9 cellular contexts compared by ENCODE assay signal in genomic region chr18:51537487-51537886, GRCh38.
DNase-seq lines count a peak whose midpoint lies in the region; ATAC-seq and TF ChIP-seq lines count a peak whose summit lies in the region.
"Had no signal": no experiment of that assay in that cellular context is flagged by ENCODE, and none has a peak within 500 bp of the region (broad histone marks: within the 10 kb centered on the region; RNA-seq: fewer than 3 reads in every experiment).

No MANE protein-coding gene starts in this region.

- intact Hi-C loops in dorsolateral prefrontal cortex (cut with DNase I): loop anchor here (2.0 to 10.0 kb wide), 7 partner anchors 143 to 433 kb away; no protein-coding TSS in a partner anchor

- H3K27me3 Mint-ChIP-seq in natural killer cell treated with Interleukin-12 subunit alpha and Interleukin-12 subunit beta and Interleukin-15 and Interleukin-18, amount 100 ng/mL, for 72 hours: peaks cover 15 to 17% of the 10 kb centered on the region in 2 donors

- no peaks in the 10 kb centered on the region for H3K27me3 ChIP-seq in dorsolateral prefrontal cortex

- peak in 54 of 56 donors; percentile 24 to 84 (median 60) for TF ChIP-seq CTCF in dorsolateral prefrontal cortex (IDR thresholded peaks at IDR 0.05 in 54 of 56, conservative IDR thresholded peaks at IDR 0.05 in 2 of 56; ENCODE audit: low read depth in 1 of 56, partially characterized antibody in 56 of 56)

- H3K27ac ChIP-seq in dorsolateral prefrontal cortex: no peak overlapping the region

- H3K4me3 ChIP-seq in dorsolateral prefrontal cortex: peak overlapping the region in 2 of 59 donors; percentile 14 to 17

- no peaks in the 10 kb centered on the region for H3K36me3 Mint-ChIP-seq in natural killer cell treated with Interleukin-12 subunit alpha and Interleukin-12 subunit beta and Interleukin-15 and Interleukin-18, amount 100 ng/mL, for 72 hours
- H3K36me3 Mint-ChIP-seq: stimulated activated naive B cell treated with anti-CD40 and anti-IgM and Interleukin-4, amounts not matched to agents 10 μg/mL and 1 μg/mL and 100 μg/mL, for 72 hours had no signal

- H3K4me3 Mint-ChIP-seq in natural killer cell treated with Interleukin-12 subunit alpha and Interleukin-12 subunit beta and Interleukin-15 and Interleukin-18, amount 100 ng/mL, for 72 hours: no peak overlapping the region
- H3K4me3 Mint-ChIP-seq: stimulated activated naive B cell treated with anti-CD40 and anti-IgM and Interleukin-4, amounts not matched to agents 10 μg/mL and 1 μg/mL and 100 μg/mL, for 72 hours had no signal

- ATAC-seq in GM18867 (IDR thresholded peaks at IDR 0.05; ENCODE audit: unreplicated experiment) (peak; percentile 97), HG02973 (IDR thresholded peaks at IDR 0.05; ENCODE audit: unreplicated experiment) (peak; percentile 78)
- ATAC-seq in natural killer cell treated with Interleukin-12 subunit alpha and Interleukin-12 subunit beta and Interleukin-15 and Interleukin-18, amount 100 ng/mL, for 72 hours: peak; percentile 81 to 84

- peaks cover 3% of the 10 kb centered on the region for H3K9me3 Mint-ChIP-seq in natural killer cell treated with Interleukin-12 subunit alpha and Interleukin-12 subunit beta and Interleukin-15 and Interleukin-18, amount 100 ng/mL, for 72 hours

- peaks cover 5 to 6% of the 10 kb centered on the region in 2 donors for H3K4me1 Mint-ChIP-seq in natural killer cell treated with Interleukin-12 subunit alpha and Interleukin-12 subunit beta and Interleukin-15 and Interleukin-18, amount 100 ng/mL, for 72 hours (ENCODE audit: low read depth in 2 of 2)
- H3K4me1 Mint-ChIP-seq: stimulated activated naive B cell treated with anti-CD40 and anti-IgM and Interleukin-4, amounts not matched to agents 10 μg/mL and 1 μg/mL and 100 μg/mL, for 72 hours had no signal

- DNase-seq in NCI-H524 treated with DMSO at 0.1 percent for 48 hours (lab: John Stamatoyannopoulos, UW) (peak; percentile 28), dorsolateral prefrontal cortex (peak in 9 of 10 donors; percentile 46 to 77 (median 63)), GM19238 (ENCODE audit: insufficient read length, low spot score) (no peak), mesenteric fat pad (ENCODE audit: low spot score) (no peak), NCI-H345 (lab: John Stamatoyannopoulos, UW) (no peak)
- no peak for DNase-seq in natural killer cell treated with Interleukin-12 subunit alpha and Interleukin-12 subunit beta and Interleukin-15 and Interleukin-18, amount 100 ng/mL, for 72 hours (ENCODE audit: low spot score)
- DNase-seq: stimulated activated naive B cell treated with anti-CD40 and anti-IgM and Interleukin-4, amounts not matched to agents 10 μg/mL and 1 μg/mL and 100 μg/mL, for 72 hours had no signal

- no peak overlapping the region for H3K27ac Mint-ChIP-seq in natural killer cell treated with Interleukin-12 subunit alpha and Interleukin-12 subunit beta and Interleukin-15 and Interleukin-18, amount 100 ng/mL, for 72 hours
- H3K27ac Mint-ChIP-seq: stimulated activated naive B cell treated with anti-CD40 and anti-IgM and Interleukin-4, amounts not matched to agents 10 μg/mL and 1 μg/mL and 100 μg/mL, for 72 hours had no signal

Comparison
In these comparisons a context has a peak if more than half of its experiments do, and no peak if none do; other contexts are left out.
1. DNase-seq: peak in NCI-H524 treated with DMSO at 0.1 percent for 48 hours (single experiment) and dorsolateral prefrontal cortex (9 of 10); none in natural killer cell treated with Interleukin-12 subunit alpha and Interleukin-12 subunit beta and Interleukin-15 and Interleukin-18, amount 100 ng/mL, for 72 hours (single experiment), GM19238 (single experiment), mesenteric fat pad (single experiment) and NCI-H345 (single experiment).
2. Peak in every context shown above with its lines, with median percentiles within 50 percentile points of each other: ATAC-seq.